Comparison of ENCODE assay signal across 21 cellular contexts in the genomic region with DNA sequence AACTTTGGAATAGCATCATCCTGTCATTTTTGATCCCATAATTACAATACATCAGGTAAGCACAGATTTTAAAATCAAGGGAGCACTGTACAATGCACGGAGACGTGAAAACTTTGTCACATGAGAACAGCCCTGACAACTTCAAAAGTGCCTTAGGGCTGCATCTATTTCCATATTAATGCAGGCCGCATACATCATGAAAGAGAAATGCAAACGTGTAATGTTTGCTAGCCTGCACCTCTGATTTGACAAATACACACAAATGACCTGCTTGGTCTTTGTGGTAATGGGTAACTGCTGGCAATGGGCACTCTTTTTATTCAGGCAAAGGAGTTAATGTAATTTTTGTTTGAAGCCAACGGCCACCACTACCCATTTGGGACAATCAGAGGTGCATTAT.
"Had no signal": no experiment of that assay in that cellular context is flagged by ENCODE, and none has a peak within 500 bp of the region (broad histone marks: within the 10 kb centered on the region; RNA-seq: fewer than 3 reads in every experiment).

No MANE protein-coding gene starts in this region.

- H3K27me3 ChIP-seq: SJSA1 had no signal

- H3K4me1 ChIP-seq: SJSA1 had no signal

- H3K27ac ChIP-seq: HL-60, SJSA1, SK-N-MC had no signal

- H3K4me3 ChIP-seq: SJSA1, SK-N-MC had no signal

- DNase-seq: KBM-7, MV-4-11, NCI-H1092, NCI-H1105 treated with DMSO at 0.1 percent for 48 hours, NCI-H1417 treated with DMSO at 0.1 percent for 48 hours, NCI-H146, NCI-H1694 treated with DMSO at 0.1 percent for 48 hours, NCI-H1930, NCI-H2081, NCI-H2107, NCI-H226, NCI-H446, NCI-H510A, NCI-H524 treated with DMSO at 0.1 percent for 48 hours, NCI-H774, Right ventricle myocardium superior, RPMI8226, SIG-M5 had no signal

- H3K36me3 ChIP-seq: SJSA1 had no signal
